In genomic region chr2:20522311-20522710, GRCh38 we compare ENCODE assay signal across 25 cellular contexts.
"Had no signal": no experiment of that assay in that cellular context is flagged by ENCODE, and none has a peak within 500 bp of the region (broad histone marks: within the 10 kb centered on the region; RNA-seq: fewer than 3 reads in every experiment).

No MANE protein-coding gene starts in this region.

- DNase-seq: activated B cell treated with CpG ODN at 0.5 μM for 24 hours; activated CD4-positive, alpha-beta T cell treated with anti-CD3 and anti-CD28 coated beads for 36 hours; activated CD4-positive, alpha-beta T cell treated with anti-CD3 and anti-CD28 coated beads, Interleukin-2, amount 50 U/mL, for 4 hours; activated CD8-positive, alpha-beta memory T cell treated with anti-CD3 and anti-CD28 coated beads, Interleukin-2, amount 50 U/mL, for 48 hours; activated naive CD4-positive, alpha-beta T cell treated with Interleukin-2 at 50 U/mL for 16 hours; activated naive CD8-positive, alpha-beta T cell treated with anti-CD3 and anti-CD28 coated beads for 36 hours; activated T-cell treated with anti-CD3 and anti-CD28 coated beads, Interleukin-2, amount 50 U/mL, for 48 hours; colonic mucosa; effector memory CD8-positive, alpha-beta T cell; foreskin melanocyte; mammary epithelial cell; midbrain; occipital lobe; spleen; stimulated activated CD4-positive, alpha-beta T cell treated with anti-CD3 and anti-CD28 coated beads, Interleukin-4, amount 100 ng/mL, for 1 hour; T1000; uterus had no signal

- H3K4me1 Mint-ChIP-seq: activated CD4-positive, alpha-beta T cell treated with anti-CD3 and anti-CD28 coated beads for 36 hours had no signal

- H3K9me3 Mint-ChIP-seq: activated B cell treated with CpG ODN at 0.5 μM for 24 hours; activated naive CD8-positive, alpha-beta T cell treated with anti-CD3 and anti-CD28 coated beads for 36 hours; effector memory CD8-positive, alpha-beta T cell; natural killer cell treated with Interleukin-12 subunit alpha and Interleukin-12 subunit beta and Interleukin-15 and Interleukin-18, amount 100 ng/mL, for 72 hours; stimulated activated naive CD8-positive, alpha-beta T cell treated with anti-CD3 and anti-CD28 coated beads, Interleukin-15, Interleukin-2, amounts not matched to agents 100 ng/mL and 50 ng/mL, for 24 hours had no signal

- H2AFZ ChIP-seq: hepatocyte had no signal

- ATAC-seq: activated CD4-positive, alpha-beta T cell treated with anti-CD3 and anti-CD28 coated beads for 36 hours; effector memory CD8-positive, alpha-beta T cell; esophagus mucosa; left lung had no signal

- H3K27ac Mint-ChIP-seq: activated B cell treated with CpG ODN at 0.5 μM for 24 hours; activated CD4-positive, alpha-beta T cell treated with anti-CD3 and anti-CD28 coated beads for 36 hours; activated naive CD8-positive, alpha-beta T cell treated with anti-CD3 and anti-CD28 coated beads for 36 hours; effector memory CD8-positive, alpha-beta T cell; natural killer cell treated with Interleukin-12 subunit alpha and Interleukin-12 subunit beta and Interleukin-15 and Interleukin-18, amount 100 ng/mL, for 72 hours; stimulated activated naive CD8-positive, alpha-beta T cell treated with anti-CD3 and anti-CD28 coated beads, Interleukin-15, Interleukin-2, amounts not matched to agents 100 ng/mL and 50 ng/mL, for 24 hours had no signal

- H3K36me3 ChIP-seq: colonic mucosa, left lung, spleen, suprapubic skin, tibial nerve, uterus had no signal

- H3K36me3 Mint-ChIP-seq: activated naive CD8-positive, alpha-beta T cell treated with anti-CD3 and anti-CD28 coated beads for 36 hours; natural killer cell treated with Interleukin-12 subunit alpha and Interleukin-12 subunit beta and Interleukin-15 and Interleukin-18, amount 100 ng/mL, for 72 hours had no signal

- H3K4me1 ChIP-seq: colonic mucosa, uterus had no signal

- H3K4me2 ChIP-seq: hepatocyte had no signal

- H3K27me3 ChIP-seq: colonic mucosa, dorsolateral prefrontal cortex, hepatocyte, left lung, suprapubic skin, tibial nerve, uterus had no signal

- H3K4me3 ChIP-seq: colonic mucosa, dorsolateral prefrontal cortex, hepatocyte, left lung, spleen, suprapubic skin, tibial nerve, uterus had no signal

- H3K27me3 Mint-ChIP-seq: activated B cell treated with CpG ODN at 0.5 μM for 24 hours had no signal

- H3K4me3 Mint-ChIP-seq: activated B cell treated with CpG ODN at 0.5 μM for 24 hours; activated CD4-positive, alpha-beta T cell treated with anti-CD3 and anti-CD28 coated beads for 36 hours; activated naive CD8-positive, alpha-beta T cell treated with anti-CD3 and anti-CD28 coated beads for 36 hours; effector memory CD8-positive, alpha-beta T cell; natural killer cell treated with Interleukin-12 subunit alpha and Interleukin-12 subunit beta and Interleukin-15 and Interleukin-18, amount 100 ng/mL, for 72 hours; stimulated activated naive CD8-positive, alpha-beta T cell treated with anti-CD3 and anti-CD28 coated beads, Interleukin-15, Interleukin-2, amounts not matched to agents 100 ng/mL and 50 ng/mL, for 24 hours had no signal

- H3K27ac ChIP-seq: colonic mucosa, hepatocyte, left lung, suprapubic skin, tibial nerve, uterus had no signal

- H3K9me3 ChIP-seq: colonic mucosa, left lung, spleen, suprapubic skin, tibial nerve, uterus had no signal
